22 cellular contexts compared by ENCODE assay signal in the genomic region with DNA sequence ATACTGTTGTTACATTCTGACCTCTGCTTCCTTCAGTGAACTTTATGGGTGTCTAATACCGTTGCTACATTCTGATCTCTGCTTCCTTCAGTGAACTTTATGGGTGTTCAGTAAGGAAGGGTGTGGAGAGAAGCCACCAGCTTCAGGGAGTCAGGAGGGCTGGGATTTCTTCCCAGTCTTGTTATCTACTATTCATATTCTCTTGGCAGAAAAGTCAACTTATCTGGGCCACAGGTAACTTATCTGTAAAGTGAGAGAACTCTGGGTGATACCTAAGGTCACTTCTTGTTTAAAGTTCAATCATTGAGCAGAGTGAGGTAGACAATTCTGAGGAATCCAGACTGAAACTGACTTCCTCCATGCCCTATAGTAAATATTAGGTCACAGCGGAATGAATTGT.
DNase-seq lines count a peak whose midpoint lies in the region; ATAC-seq, FAIRE-seq and TF ChIP-seq lines count a peak whose summit lies in the region.
"Had no signal": no experiment of that assay in that cellular context is flagged by ENCODE, and none has a peak within 500 bp of the region (broad histone marks: within the 10 kb centered on the region; RNA-seq: fewer than 3 reads in every experiment).

No MANE protein-coding gene starts in this region.

- peak; percentile 53 for DNase-seq in CD1c-positive myeloid dendritic cell (ENCODE audit: extremely low spot score)
- DNase-seq in SJCRH30, result no peak
- peak; percentile 18 to 70 for DNase-seq in left colon
- DNase-seq in pancreas, result no peak
- no peak for DNase-seq in putamen (ENCODE audit: low spot score)
- DNase-seq: CD8-positive, alpha-beta memory T cell; GDM1; HCEC 1CT; NCI-H1105 treated with DMSO at 0.1 percent for 48 hours; NCI-H1694 treated with DMSO at 0.1 percent for 48 hours; NCI-H2107; NCI-H2227 treated with DMSO at 0.1 percent for 48 hours; NCI-H524 treated with DMSO at 0.1 percent for 48 hours; SHP77 treated with DMSO at 0.1 percent for 48 hours had no signal

- H3K4me1 ChIP-seq in SJCRH30, result peaks cover 35% of the 10 kb centered on the region
- peaks cover 0 to 24% (median 8%) of the 10 kb centered on the region in 3 donors for H3K4me1 ChIP-seq in pancreas
- H3K4me1 ChIP-seq: BLaER1 had no signal

- ATAC-seq in left colon, result peak; percentile 73
- peak; percentile 71 to 83 (median 78) for ATAC-seq in pancreas
- ATAC-seq in GM21825 (IDR thresholded peaks at IDR 0.05; ENCODE audit: unreplicated experiment), result no peak
- no peak for ATAC-seq in HG02973 (IDR thresholded peaks at IDR 0.05; ENCODE audit: unreplicated experiment)
- ATAC-seq: GM12878, Panc1 had no signal

- intact Hi-C loops in left colon (cut with DNase I, micrococcal nuclease) (no loop called here), pancreas (cut with DNase I) (loop anchor here in 1 of 3 donors (10.0 kb wide), 1 partner anchor 63 kb away; no protein-coding TSS in a partner anchor)

- H3K36me3 ChIP-seq in SJCRH30, result no peaks in the 10 kb centered on the region
- H3K36me3 ChIP-seq in pancreas, result no peaks in the 10 kb centered on the region
- H3K36me3 ChIP-seq: BLaER1 had no signal

- no peak overlapping the region for H3K4me3 ChIP-seq in SJCRH30
- H3K4me3 ChIP-seq in pancreas, result no peak overlapping the region
- H3K4me3 ChIP-seq: BLaER1, GM12878, GM23248 had no signal

- no peak for TF ChIP-seq CTCF in pancreas (IDR thresholded peaks at IDR 0.05)

- no peaks in the 10 kb centered on the region for H3K27me3 ChIP-seq in SJCRH30
- H3K27me3 ChIP-seq in pancreas, result no peaks in the 10 kb centered on the region
- H3K27me3 ChIP-seq: BLaER1 had no signal

- H3K27ac ChIP-seq in SJCRH30 (peak overlapping the region; percentile 51), pancreas (peak overlapping the region in 2 of 4 donors; percentile 7 to 57)
- H3K27ac ChIP-seq: BLaER1, GM23248 had no signal

- FAIRE-seq in pancreas (lab: Jason Lieb, UNC), result peak; percentile 78
- FAIRE-seq: A204.1, GM12878, GM18507 had no signal

- H3K9me3 ChIP-seq in SJCRH30 (replicated peaks) (no peaks in the 10 kb centered on the region), pancreas (no peaks in the 10 kb centered on the region)
- H3K9me3 ChIP-seq: BLaER1 had no signal

- 17 to 20% methylated on average over 2 of the region's 2 CpGs for WGBS in pancreas, 2 donors

Comparison
In these comparisons a context has a peak if more than half of its experiments do, and no peak if none do; other contexts are left out.
1. DNase-seq: peak in CD1c-positive myeloid dendritic cell (single experiment) and left colon (2 of 2); none in SJCRH30 (0 of 2), pancreas (0 of 6) and putamen (single experiment).
2. ATAC-seq: peak in left colon (single experiment) and pancreas (4 of 4); none in GM21825 (single experiment) and HG02973 (single experiment).